Comparison of ENCODE assay signal across 17 cellular contexts in genomic region chr14:71354801-71355200, GRCh38. TPM values are rescaled to one million over a fixed set of nuclear protein-coding genes. Genes with fewer than 3 reads are reported as not detected.
A peak's percentile ranks its signal among the peaks of the same experiment; 100 is the strongest.
DNase-seq lines count a peak whose midpoint lies in the region; ATAC-seq, FAIRE-seq and TF ChIP-seq lines count a peak whose summit lies in the region.
"Had no signal": no experiment of that assay in that cellular context is flagged by ENCODE, and none has a peak within 500 bp of the region (broad histone marks: within the 10 kb centered on the region; RNA-seq: fewer than 3 reads in every experiment).

No MANE protein-coding gene starts in this region.

- H3K27me3 Mint-ChIP-seq in activated B cell treated with CpG ODN at 0.5 μM for 24 hours: no peaks in the 10 kb centered on the region
- no peaks in the 10 kb centered on the region for H3K27me3 Mint-ChIP-seq in activated CD4-positive, alpha-beta memory T cell treated with anti-CD3 and anti-CD28 coated beads, Interleukin-2, amount 10 ng/mL, durations not matched to agents 7 days and 5 days
- H3K27me3 Mint-ChIP-seq: activated CD8-positive, alpha-beta T cell treated with anti-CD3 and anti-CD28 coated beads for 36 hours had no signal

- H3K27ac ChIP-seq in gastroesophageal sphincter: peak overlapping the region; percentile 57 to 83 (median 76)
- no peak overlapping the region for H3K27ac ChIP-seq in gastrocnemius medialis
- H3K27ac ChIP-seq: parathyroid adenoma had no signal

- H3K9me3 ChIP-seq in gastroesophageal sphincter (no peaks in the 10 kb centered on the region), gastrocnemius medialis (no peaks in the 10 kb centered on the region)

- TF ChIP-seq POLR2A in GM12891 (IDR thresholded peaks at IDR 0.05; ENCODE audit: low read depth, low read length): 0 out of 2 replicates have a peak, but pooled peaks have one; percentile 32
- no peak for TF ChIP-seq POLR2A in gastroesophageal sphincter (IDR thresholded peaks at IDR 0.05)
- no peak for TF ChIP-seq POLR2A in gastrocnemius medialis (IDR thresholded peaks at IDR 0.05)

- TF ChIP-seq CTCF in activated B cell treated with CpG ODN at 0.5 μM for 24 hours (IDR thresholded peaks at IDR 0.05): no peak
- TF ChIP-seq CTCF in gastroesophageal sphincter (IDR thresholded peaks at IDR 0.05): no peak
- no peak for TF ChIP-seq CTCF in gastrocnemius medialis (IDR thresholded peaks at IDR 0.05 in 4 of 5, conservative IDR thresholded peaks at IDR 0.05 in 1 of 5)

- DNase-seq in GM12891 (ENCODE audit: insufficient read length, low spot score) (no peak), activated B cell treated with CpG ODN at 0.5 μM for 24 hours (no peak), renal cortical epithelial cell (ENCODE audit: low read depth) (peak; percentile 65), cortex of kidney (lab: John Stamatoyannopoulos, UW) (no peak), gastrocnemius medialis (no peak), RPMI8226 (no peak)
- DNase-seq in activated CD4-positive, alpha-beta memory T cell treated with anti-CD3 and anti-CD28 coated beads, Interleukin-2, amount 10 ng/mL, durations not matched to agents 7 days and 5 days: no peak
- DNase-seq: activated CD8-positive, alpha-beta T cell treated with anti-CD3 and anti-CD28 coated beads for 36 hours; activated effector memory CD4-positive, alpha-beta T cell treated with anti-CD3 and anti-CD28 coated beads, Interleukin-2, amount 50 U/mL, for 16 hours; heart right ventricle; NCI-H1105; NCI-H526 had no signal

- H3K4me1 ChIP-seq in gastroesophageal sphincter: peaks cover 0 to 52% (median 9%) of the 10 kb centered on the region in 3 donors
- peaks cover 6 to 9% of the 10 kb centered on the region in 2 donors for H3K4me1 ChIP-seq in gastrocnemius medialis

- H3K4me1 Mint-ChIP-seq in activated B cell treated with CpG ODN at 0.5 μM for 24 hours: peaks cover 83% of the 10 kb centered on the region
- peaks cover 26% of the 10 kb centered on the region for H3K4me1 Mint-ChIP-seq in activated CD4-positive, alpha-beta memory T cell treated with anti-CD3 and anti-CD28 coated beads, Interleukin-2, amount 10 ng/mL, durations not matched to agents 7 days and 5 days

- in situ Hi-C loops in gastrocnemius medialis (cut with MboI; ENCODE audit: low sequenced_read_pairs in 4 of 4): no loop called here

- H3K4me3 ChIP-seq in gastroesophageal sphincter (no peak overlapping the region), gastrocnemius medialis (no peak overlapping the region)
- H3K4me3 ChIP-seq: BLaER1 treated with 17β-estradiol and CSF1 and Interleukin-3, amounts not matched to agents 10 nM and 100 nM had no signal

- no peaks in the 10 kb centered on the region for H3K27me3 ChIP-seq in gastroesophageal sphincter
- no peaks in the 10 kb centered on the region for H3K27me3 ChIP-seq in gastrocnemius medialis
- H3K27me3 ChIP-seq: BLaER1 treated with 17β-estradiol and CSF1 and Interleukin-3, amounts not matched to agents 10 nM and 100 nM; heart right ventricle had no signal

- no peak for FAIRE-seq in GM12891 (lab: Jason Lieb, UNC)

- no peak for TF ChIP-seq EP300 in gastroesophageal sphincter (IDR thresholded peaks at IDR 0.05)

- WGBS in gastroesophageal sphincter (ENCODE audit: low coverage in 1 of 2), 2 donors: 44 to 47% methylated on average over 3 to 5 of the region's 5 CpGs

- ATAC-seq in activated B cell treated with CpG ODN at 0.5 μM for 24 hours (ENCODE audit: low read depth) (no peak), gastroesophageal sphincter (no peak), gastrocnemius medialis (no peak)
- ATAC-seq: activated CD8-positive, alpha-beta T cell treated with anti-CD3 and anti-CD28 coated beads for 36 hours; Right ventricle myocardium inferior; stimulated activated effector memory CD8-positive, alpha-beta T cell treated with anti-CD3 and anti-CD28 coated beads, Interleukin-12 subunit alpha, Interleukin-12 subunit beta, amount 100 ng/mL, for 72 hours had no signal

- H3K36me3 ChIP-seq in gastroesophageal sphincter (no peaks in the 10 kb centered on the region), gastrocnemius medialis (no peaks in the 10 kb centered on the region)
- H3K36me3 ChIP-seq: heart right ventricle had no signal

- CTCF ChIA-PET in activated B cell treated with CpG ODN at 0.5 μM for 24 hours (lab: Charles Lee): no interaction called here
- CTCF ChIA-PET in activated CD4-positive, alpha-beta memory T cell treated with anti-CD3 and anti-CD28 coated beads, Interleukin-2, amount 10 ng/mL, durations not matched to agents 7 days and 5 days (lab: Charles Lee): no interaction called here

- intact Hi-C loops in activated B cell treated with CpG ODN at 0.5 μM for 24 hours (cut with micrococcal nuclease): loop anchor here (1.0 kb wide), 1 partner anchor 8 kb away; no protein-coding TSS in a partner anchor
- intact Hi-C loops in gastrocnemius medialis (cut with DNase I; ENCODE audit: low total_unique reads): no loop called here

- H3K27ac Mint-ChIP-seq in activated B cell treated with CpG ODN at 0.5 μM for 24 hours: peak overlapping the region; percentile 87
- no peak overlapping the region for H3K27ac Mint-ChIP-seq in activated CD4-positive, alpha-beta memory T cell treated with anti-CD3 and anti-CD28 coated beads, Interleukin-2, amount 10 ng/mL, durations not matched to agents 7 days and 5 days
- H3K27ac Mint-ChIP-seq: activated CD8-positive, alpha-beta T cell treated with anti-CD3 and anti-CD28 coated beads for 36 hours had no signal

- H3K4me3 Mint-ChIP-seq in activated B cell treated with CpG ODN at 0.5 μM for 24 hours: no peak overlapping the region
- H3K4me3 Mint-ChIP-seq in activated CD4-positive, alpha-beta memory T cell treated with anti-CD3 and anti-CD28 coated beads, Interleukin-2, amount 10 ng/mL, durations not matched to agents 7 days and 5 days: no peak overlapping the region
- H3K4me3 Mint-ChIP-seq: activated CD8-positive, alpha-beta T cell treated with anti-CD3 and anti-CD28 coated beads for 36 hours; stimulated activated effector memory CD8-positive, alpha-beta T cell treated with anti-CD3 and anti-CD28 coated beads, Interleukin-12 subunit alpha, Interleukin-12 subunit beta, amount 100 ng/mL, for 72 hours had no signal

- H3K9me3 Mint-ChIP-seq in activated B cell treated with CpG ODN at 0.5 μM for 24 hours: peaks cover 7% of the 10 kb centered on the region
- peaks cover 37% of the 10 kb centered on the region for H3K9me3 Mint-ChIP-seq in activated CD4-positive, alpha-beta memory T cell treated with anti-CD3 and anti-CD28 coated beads, Interleukin-2, amount 10 ng/mL, durations not matched to agents 7 days and 5 days

- H3K36me3 Mint-ChIP-seq in activated B cell treated with CpG ODN at 0.5 μM for 24 hours (ENCODE audit: low read depth): peaks cover 37% of the 10 kb centered on the region
- H3K36me3 Mint-ChIP-seq in activated CD4-positive, alpha-beta memory T cell treated with anti-CD3 and anti-CD28 coated beads, Interleukin-2, amount 10 ng/mL, durations not matched to agents 7 days and 5 days (ENCODE audit: low read depth): peaks cover 72% of the 10 kb centered on the region

- POLR2A ChIA-PET in activated B cell treated with CpG ODN at 0.5 μM for 24 hours (lab: Charles Lee): interaction anchor here (4.2 to 4.5 kb wide), 2 partner anchors 28 to 33 kb away, joined by 34 to 37 read pairs; partner anchors contain the start of gene SIPA1L1
- POLR2A ChIA-PET in activated CD4-positive, alpha-beta memory T cell treated with anti-CD3 and anti-CD28 coated beads, Interleukin-2, amount 10 ng/mL, durations not matched to agents 7 days and 5 days (lab: Charles Lee): interaction anchor here (1.0 kb wide), 1 partner anchor 9 kb away, joined by 3 read pairs; no protein-coding TSS in a partner anchor

TF ChIP-seq in GM12891, 5 proteins besides CTCF, POLR2A, EP300 and RAD21:
- no peak for TF ChIP-seq TAF1 (IDR thresholded peaks at IDR 0.05; ENCODE audit: low read depth, low read length)
- no peak for TF ChIP-seq POLR2AphosphoS5 (IDR thresholded peaks at IDR 0.05; ENCODE audit: low read depth, low read length)
- no peak for TF ChIP-seq SPI1 (IDR thresholded peaks at IDR 0.05; ENCODE audit: low read depth, low read length)
- TF ChIP-seq POU2F2 (IDR thresholded peaks at IDR 0.05; ENCODE audit: low read depth, low read length): no peak
- TF ChIP-seq PAX5 (IDR thresholded peaks at IDR 0.05; ENCODE audit: insufficient read depth, low read length, severe bottlenecking): no peak

RNA-seq across cellular contexts. Expression of gene SIPA1L1, which starts 34.5 kb away (rescaled TPM):
- polyA plus RNA-seq in GM12891 (2012; ENCODE audit: low read depth, missing spikeins): 39.8 TPM
- total RNA-seq in activated B cell treated with CpG ODN at 0.5 μM for 24 hours: 114 and 134 TPM in 2 replicates
- total RNA-seq in gastroesophageal sphincter: 10 to 100 TPM; 23.6 to 61.0 (median 44.7) TPM
- total RNA-seq in renal cortical epithelial cell: 31.3 and 45.0 TPM in 2 replicates
- 10 to 100 TPM; 79.5 to 84.2 TPM for total RNA-seq in activated CD4-positive, alpha-beta memory T cell treated with anti-CD3 and anti-CD28 coated beads, Interleukin-2, amount 10 ng/mL, durations not matched to agents 7 days and 5 days
- 1 to 10 TPM; 1.9 to 3.4 (median 2.3) TPM for total RNA-seq in gastrocnemius medialis

Comparison
In these comparisons a context has a peak if more than half of its experiments do, and no peak if none do; other contexts are left out.
1. H3K27ac ChIP-seq: peak in gastroesophageal sphincter (4 of 4); none in gastrocnemius medialis (0 of 4).